Comparison of ENCODE assay signal across 9 cellular contexts in genomic region chr5:115962565-115963402, GRCh38. TPM values are rescaled to one million over a fixed set of nuclear protein-coding genes. Genes with fewer than 3 reads are reported as not detected.
A peak's percentile ranks its signal among the peaks of the same experiment; 100 is the strongest.
DNase-seq lines count a peak whose midpoint lies in the region; ATAC-seq, FAIRE-seq and TF ChIP-seq lines count a peak whose summit lies in the region.
"Had no signal": no experiment of that assay in that cellular context is flagged by ENCODE, and none has a peak within 500 bp of the region (broad histone marks: within the 10 kb centered on the region; RNA-seq: fewer than 3 reads in every experiment).

No MANE protein-coding gene starts in this region.

- H3K4me3 ChIP-seq in bronchial epithelial cell (ENCODE audit: low read depth, low read length): peak overlapping the region; percentile 10
- peak overlapping the region; percentile 76 for H3K4me3 ChIP-seq in thoracic aorta

- H3K27ac ChIP-seq in thoracic aorta: peak overlapping the region in 1 of 2 donors; percentile 45

- POLR2A ChIA-PET in activated CD4-positive, alpha-beta T cell treated with anti-CD3 and anti-CD28 coated beads for 36 hours (lab: Charles Lee): no interaction called here

- H3K27me3 Mint-ChIP-seq in activated CD4-positive, alpha-beta T cell treated with anti-CD3 and anti-CD28 coated beads for 36 hours: peaks cover 53% of the 10 kb centered on the region

- peaks cover 8% of the 10 kb centered on the region for H3K4me1 Mint-ChIP-seq in activated CD4-positive, alpha-beta T cell treated with anti-CD3 and anti-CD28 coated beads for 36 hours

- no peak for ATAC-seq in activated CD4-positive, alpha-beta T cell treated with anti-CD3 and anti-CD28 coated beads for 36 hours
- ATAC-seq in left lobe of liver (peak; percentile 89), thoracic aorta (ENCODE audit: insufficient number of reproducible peaks, low FRiP score, low read depth) (no peak), HG03175 (IDR thresholded peaks at IDR 0.05; ENCODE audit: unreplicated experiment) (no peak), GM21786 (IDR thresholded peaks at IDR 0.05; ENCODE audit: unreplicated experiment) (no peak)

- H3K4me3 Mint-ChIP-seq in activated CD4-positive, alpha-beta T cell treated with anti-CD3 and anti-CD28 coated beads for 36 hours: no peak overlapping the region

- H3K27me3 ChIP-seq in bronchial epithelial cell (ENCODE audit: control insufficient read depth, insufficient read depth, low read length) (peaks cover 33% of the 10 kb centered on the region), thoracic aorta (replicated peaks; ENCODE audit: insufficient read depth) (no peaks in the 10 kb centered on the region)

- FAIRE-seq in bronchial epithelial cell (lab: Jason Lieb, UNC): no peak
- FAIRE-seq: islet of Langerhans had no signal

- DNase-seq in activated CD4-positive, alpha-beta T cell treated with anti-CD3 and anti-CD28 coated beads for 36 hours: peak; percentile 13
- DNase-seq in activated CD4-positive, alpha-beta T cell treated with anti-CD3 and anti-CD28 coated beads for 1 hour: no peak
- DNase-seq in bronchial epithelial cell (ENCODE audit: low read depth) (no peak), left lobe of liver (ENCODE audit: low spot score) (peak; percentile 46), thoracic aorta (ENCODE audit: low spot score) (no peak), MV-4-11 (lab: John Stamatoyannopoulos, UW) (no peak)

- H3K36me3 Mint-ChIP-seq in activated CD4-positive, alpha-beta T cell treated with anti-CD3 and anti-CD28 coated beads for 36 hours (ENCODE audit: low read depth): no peaks in the 10 kb centered on the region

- CTCF ChIA-PET in activated CD4-positive, alpha-beta T cell treated with anti-CD3 and anti-CD28 coated beads for 36 hours (lab: Charles Lee): interaction anchor here (1.2 to 1.4 kb wide), 2 partner anchors 11 to 16 kb away, joined by 5 to 6 read pairs; no protein-coding TSS in a partner anchor

- intact Hi-C loops in activated CD4-positive, alpha-beta T cell treated with anti-CD3 and anti-CD28 coated beads for 36 hours (cut with DNase I, micrococcal nuclease): no loop called here

- TF ChIP-seq CTCF in bronchial epithelial cell (IDR thresholded peaks at IDR 0.05; ENCODE audit: insufficient read depth, low read length, severe bottlenecking) (no peak), thoracic aorta (IDR thresholded peaks at IDR 0.05) (peak; percentile 32)

- H3K36me3 ChIP-seq in bronchial epithelial cell (ENCODE audit: control insufficient read depth, insufficient read depth, low read length) (no peaks in the 10 kb centered on the region), thoracic aorta (no peaks in the 10 kb centered on the region)

- H3K9me3 ChIP-seq in thoracic aorta: no peaks in the 10 kb centered on the region

- no peaks in the 10 kb centered on the region for H3K9me3 Mint-ChIP-seq in activated CD4-positive, alpha-beta T cell treated with anti-CD3 and anti-CD28 coated beads for 36 hours (ENCODE audit: low read depth)

- H3K4me1 ChIP-seq in thoracic aorta (ENCODE audit: control insufficient read depth in 1 of 2, low read depth in 2 of 2): peaks cover 0 to 19% of the 10 kb centered on the region in 2 donors

- H3K27ac Mint-ChIP-seq in activated CD4-positive, alpha-beta T cell treated with anti-CD3 and anti-CD28 coated beads for 36 hours: no peak overlapping the region

RNA-seq across cellular contexts. Expression of gene LVRN, which starts 0.5 kb away (rescaled TPM):
- under 1 TPM in 1 of 2 experiments, not detected in 1; 0.11 TPM for total RNA-seq in activated CD4-positive, alpha-beta T cell treated with anti-CD3 and anti-CD28 coated beads for 36 hours
- 0.26 and 0.38 TPM in 2 replicates for total RNA-seq in bronchial epithelial cell
- 0.13 TPM for total RNA-seq in left lobe of liver
- 1 to 10 TPM in 1 of 2 donors, under 1 TPM in 1; 0.92 to 2.3 TPM for total RNA-seq in thoracic aorta

Comparison
In these comparisons a context has a peak if more than half of its experiments do, and no peak if none do; other contexts are left out.
1. DNase-seq: peak in activated CD4-positive, alpha-beta T cell treated with anti-CD3 and anti-CD28 coated beads for 36 hours (single experiment) and left lobe of liver (single experiment); none in activated CD4-positive, alpha-beta T cell treated with anti-CD3 and anti-CD28 coated beads for 1 hour (single experiment), bronchial epithelial cell (single experiment), thoracic aorta (single experiment) and MV-4-11 (single experiment).